In the genomic region with DNA sequence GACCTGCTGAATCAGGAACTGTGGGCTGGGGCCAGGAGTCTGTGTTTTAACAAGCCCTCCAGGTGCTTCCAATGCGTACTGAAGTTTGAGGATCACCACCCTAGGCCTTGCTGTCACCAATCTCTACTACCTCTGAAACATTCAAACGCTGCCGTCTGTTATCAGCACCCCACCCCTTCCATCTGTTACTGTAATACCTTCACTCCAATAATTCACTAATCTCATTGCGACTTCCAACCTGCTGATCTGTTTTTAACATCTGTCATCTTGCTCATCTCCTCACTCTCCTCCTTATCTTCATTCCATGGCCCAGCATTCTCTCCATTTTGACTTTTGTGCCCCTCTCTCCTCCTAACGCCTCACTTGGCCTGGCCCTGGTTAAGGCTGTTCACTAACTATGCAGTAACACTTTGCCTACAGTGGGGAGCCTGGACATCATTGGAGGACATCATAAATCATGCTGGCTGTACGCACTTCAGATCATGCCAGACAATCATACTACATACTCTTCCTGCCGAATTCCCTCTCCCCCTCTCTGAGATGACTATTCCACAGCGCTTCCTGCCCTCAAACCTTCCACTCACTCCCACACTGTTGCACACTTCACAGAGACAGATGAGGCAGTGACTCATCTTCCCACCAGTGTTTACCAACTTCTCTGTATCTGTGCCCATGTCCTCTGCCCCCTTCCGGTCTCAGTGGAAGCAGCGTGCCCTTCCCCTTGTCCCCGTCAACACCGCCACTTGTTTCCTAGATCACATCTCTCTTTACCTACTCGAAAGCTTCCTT, we compare ENCODE assay signal across 1 cellular context.
TF ChIP-seq lines count a peak whose summit lies in the region.

No MANE protein-coding gene starts in this region.

TF ChIP-seq in A549, 52 proteins besides CTCF, POLR2A, EP300 and RAD21 (continued from another document):
- TF ChIP-seq GATA3 (IDR thresholded peaks at IDR 0.05; ENCODE audit: borderline replicate concordance), result peak; percentile 29; the same call in 1 of the 2 replicates
- TF ChIP-seq JUNB (IDR thresholded peaks at IDR 0.05), result 0 out of 2 replicates have a peak, but pooled peaks have one; percentile 19
- TF ChIP-seq, protein P1, sequence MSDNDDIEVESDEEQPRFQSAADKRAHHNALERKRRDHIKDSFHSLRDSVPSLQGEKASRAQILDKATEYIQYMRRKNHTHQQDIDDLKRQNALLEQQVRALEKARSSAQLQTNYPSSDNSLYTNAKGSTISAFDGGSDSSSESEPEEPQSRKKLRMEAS (IDR thresholded peaks at IDR 0.05), result peak; percentile 60
